In the genomic region with DNA sequence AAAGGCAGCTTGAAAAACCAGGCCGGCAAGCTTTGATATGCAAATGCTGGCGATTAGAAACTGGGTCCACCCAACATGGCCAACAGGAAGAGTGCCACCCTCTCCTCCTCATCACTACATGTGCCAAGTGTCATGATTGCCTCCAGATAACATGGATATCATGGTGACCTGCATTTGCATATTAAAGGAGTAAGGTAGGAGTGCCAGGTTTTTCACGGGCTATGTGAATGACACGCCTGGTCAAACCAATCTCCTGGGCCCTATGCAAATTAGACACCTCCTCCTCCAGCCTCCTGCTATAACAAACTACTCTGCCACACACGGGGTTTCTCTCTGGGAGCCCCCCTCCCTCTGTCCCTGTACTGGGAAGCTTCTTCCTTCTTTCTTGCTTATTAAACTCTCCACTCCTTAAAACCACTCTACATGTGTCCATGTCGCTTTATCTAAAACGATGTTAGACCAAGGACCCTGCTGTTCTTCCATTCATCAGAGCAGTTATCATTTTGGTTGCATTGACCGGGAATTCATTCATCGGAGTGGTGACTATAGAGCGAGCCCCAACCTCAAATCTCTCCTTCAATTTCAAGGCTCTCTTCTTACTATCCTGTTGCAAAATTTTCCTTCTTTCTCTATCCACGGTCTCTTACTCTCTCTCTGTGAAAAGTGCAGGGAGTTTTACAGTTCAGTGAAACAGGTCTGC, we compare ENCODE assay signal across 1 cellular context.
A peak's percentile ranks its signal among the peaks of the same experiment; 100 is the strongest.
TF ChIP-seq lines count a peak whose summit lies in the region.

No MANE protein-coding gene starts in this region.

TF ChIP-seq in GM23338, 12 proteins besides CTCF, POLR2A, EP300 and RAD21:
- TF ChIP-seq, protein P1, sequence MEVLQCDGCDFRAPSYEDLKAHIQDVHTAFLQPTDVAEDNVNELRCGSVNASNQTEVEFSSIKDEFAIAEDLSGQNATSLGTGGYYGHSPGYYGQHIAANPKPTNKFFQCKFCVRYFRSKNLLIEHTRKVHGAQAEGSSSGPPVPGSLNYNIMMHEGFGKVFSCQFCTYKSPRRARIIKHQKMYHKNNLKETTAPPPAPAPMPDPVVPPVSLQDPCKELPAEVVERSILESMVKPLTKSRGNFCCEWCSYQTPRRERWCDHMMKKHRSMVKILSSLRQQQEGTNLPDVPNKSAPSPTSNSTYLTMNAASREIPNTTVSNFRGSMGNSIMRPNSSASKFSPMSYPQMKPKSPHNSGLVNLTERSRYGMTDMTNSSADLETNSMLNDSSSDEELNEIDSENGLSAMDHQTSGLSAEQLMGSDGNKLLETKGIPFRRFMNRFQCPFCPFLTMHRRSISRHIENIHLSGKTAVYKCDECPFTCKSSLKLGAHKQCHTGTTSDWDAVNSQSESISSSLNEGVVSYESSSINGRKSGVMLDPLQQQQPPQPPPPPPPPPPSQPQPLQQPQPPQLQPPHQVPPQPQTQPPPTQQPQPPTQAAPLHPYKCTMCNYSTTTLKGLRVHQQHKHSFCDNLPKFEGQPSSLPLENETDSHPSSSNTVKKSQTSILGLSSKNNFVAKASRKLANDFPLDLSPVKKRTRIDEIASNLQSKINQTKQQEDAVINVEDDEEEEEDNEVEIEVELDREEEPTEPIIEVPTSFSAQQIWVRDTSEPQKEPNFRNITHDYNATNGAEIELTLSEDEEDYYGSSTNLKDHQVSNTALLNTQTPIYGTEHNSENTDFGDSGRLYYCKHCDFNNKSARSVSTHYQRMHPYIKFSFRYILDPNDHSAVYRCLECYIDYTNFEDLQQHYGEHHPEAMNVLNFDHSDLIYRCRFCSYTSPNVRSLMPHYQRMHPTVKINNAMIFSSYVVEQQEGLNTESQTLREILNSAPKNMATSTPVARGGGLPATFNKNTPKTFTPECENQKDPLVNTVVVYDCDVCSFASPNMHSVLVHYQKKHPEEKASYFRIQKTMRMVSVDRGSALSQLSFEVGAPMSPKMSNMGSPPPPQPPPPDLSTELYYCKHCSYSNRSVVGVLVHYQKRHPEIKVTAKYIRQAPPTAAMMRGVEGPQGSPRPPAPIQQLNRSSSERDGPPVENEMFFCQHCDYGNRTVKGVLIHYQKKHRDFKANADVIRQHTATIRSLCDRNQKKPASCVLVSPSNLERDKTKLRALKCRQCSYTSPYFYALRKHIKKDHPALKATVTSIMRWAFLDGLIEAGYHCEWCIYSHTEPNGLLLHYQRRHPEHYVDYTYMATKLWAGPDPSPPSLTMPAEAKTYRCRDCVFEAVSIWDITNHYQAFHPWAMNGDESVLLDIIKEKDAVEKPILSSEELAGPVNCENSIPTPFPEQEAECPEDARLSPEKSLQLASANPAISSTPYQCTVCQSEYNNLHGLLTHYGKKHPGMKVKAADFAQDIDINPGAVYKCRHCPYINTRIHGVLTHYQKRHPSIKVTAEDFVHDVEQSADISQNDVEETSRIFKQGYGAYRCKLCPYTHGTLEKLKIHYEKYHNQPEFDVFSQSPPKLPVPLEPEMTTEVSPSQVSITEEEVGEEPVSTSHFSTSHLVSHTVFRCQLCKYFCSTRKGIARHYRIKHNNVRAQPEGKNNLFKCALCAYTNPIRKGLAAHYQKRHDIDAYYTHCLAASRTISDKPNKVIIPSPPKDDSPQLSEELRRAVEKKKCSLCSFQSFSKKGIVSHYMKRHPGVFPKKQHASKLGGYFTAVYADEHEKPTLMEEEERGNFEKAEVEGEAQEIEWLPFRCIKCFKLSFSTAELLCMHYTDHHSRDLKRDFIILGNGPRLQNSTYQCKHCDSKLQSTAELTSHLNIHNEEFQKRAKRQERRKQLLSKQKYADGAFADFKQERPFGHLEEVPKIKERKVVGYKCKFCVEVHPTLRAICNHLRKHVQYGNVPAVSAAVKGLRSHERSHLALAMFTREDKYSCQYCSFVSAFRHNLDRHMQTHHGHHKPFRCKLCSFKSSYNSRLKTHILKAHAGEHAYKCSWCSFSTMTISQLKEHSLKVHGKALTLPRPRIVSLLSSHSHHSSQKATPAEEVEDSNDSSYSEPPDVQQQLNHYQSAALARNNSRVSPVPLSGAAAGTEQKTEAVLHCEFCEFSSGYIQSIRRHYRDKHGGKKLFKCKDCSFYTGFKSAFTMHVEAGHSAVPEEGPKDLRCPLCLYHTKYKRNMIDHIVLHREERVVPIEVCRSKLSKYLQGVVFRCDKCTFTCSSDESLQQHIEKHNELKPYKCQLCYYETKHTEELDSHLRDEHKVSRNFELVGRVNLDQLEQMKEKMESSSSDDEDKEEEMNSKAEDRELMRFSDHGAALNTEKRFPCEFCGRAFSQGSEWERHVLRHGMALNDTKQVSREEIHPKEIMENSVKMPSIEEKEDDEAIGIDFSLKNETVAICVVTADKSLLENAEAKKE (CRISPR knock-in tag; IDR thresholded peaks at IDR 0.05) = no peak
- peak; percentile 56; the same call in 1 of the 2 replicates for TF ChIP-seq CREB1 (CRISPR knock-in tag; IDR thresholded peaks at IDR 0.05; ENCODE audit: low read depth)
